Comparison of ENCODE assay signal across 1 cellular context in the genomic region with DNA sequence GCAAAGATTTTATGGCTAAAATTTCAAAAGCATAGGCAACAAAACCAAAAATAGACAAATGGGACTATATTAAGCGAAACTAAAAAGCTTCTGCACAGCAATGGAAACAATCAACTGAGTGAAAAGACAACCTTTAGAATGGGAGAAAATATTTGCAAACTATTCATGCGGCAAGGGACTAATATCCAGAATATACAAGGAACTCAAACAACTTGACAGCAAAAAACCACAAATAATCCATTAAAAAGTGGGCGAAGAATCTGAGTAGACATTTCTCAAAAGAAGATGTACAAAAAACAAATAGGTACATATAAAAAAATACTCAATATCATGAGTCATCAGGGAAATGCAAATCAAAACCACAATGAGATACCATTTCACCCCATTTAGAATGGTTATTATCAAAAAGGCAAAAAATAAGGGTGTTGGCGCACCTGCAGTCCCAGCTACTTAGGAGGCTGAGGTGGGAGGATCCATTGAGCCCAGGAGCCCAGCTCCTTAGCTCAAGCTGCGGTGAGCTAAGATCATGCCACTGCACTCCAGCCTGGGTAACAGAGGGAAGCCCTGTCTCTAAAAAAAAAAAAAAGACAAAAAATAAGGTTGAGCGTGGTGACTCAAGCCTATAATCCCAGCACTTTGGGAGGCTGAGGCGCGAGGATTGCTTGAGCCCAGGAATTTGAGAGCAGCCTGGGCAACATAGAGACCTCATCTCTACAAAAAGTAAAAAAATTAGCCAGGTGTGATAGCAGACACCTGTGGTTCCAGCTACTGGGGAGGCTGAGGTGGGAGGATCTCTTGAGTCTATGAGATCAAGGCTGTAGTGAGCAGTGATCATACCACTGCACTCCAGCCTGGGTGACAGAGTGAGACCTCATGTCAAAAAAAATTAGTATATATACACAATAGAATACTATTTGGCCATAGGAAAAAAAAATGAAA.
TF ChIP-seq lines count a peak whose summit lies in the region.

No MANE protein-coding gene starts in this region.

TF ChIP-seq in K562, 482 proteins besides CTCF, POLR2A, EP300 and RAD21 (continues in another document):
- TF ChIP-seq, protein P1, sequence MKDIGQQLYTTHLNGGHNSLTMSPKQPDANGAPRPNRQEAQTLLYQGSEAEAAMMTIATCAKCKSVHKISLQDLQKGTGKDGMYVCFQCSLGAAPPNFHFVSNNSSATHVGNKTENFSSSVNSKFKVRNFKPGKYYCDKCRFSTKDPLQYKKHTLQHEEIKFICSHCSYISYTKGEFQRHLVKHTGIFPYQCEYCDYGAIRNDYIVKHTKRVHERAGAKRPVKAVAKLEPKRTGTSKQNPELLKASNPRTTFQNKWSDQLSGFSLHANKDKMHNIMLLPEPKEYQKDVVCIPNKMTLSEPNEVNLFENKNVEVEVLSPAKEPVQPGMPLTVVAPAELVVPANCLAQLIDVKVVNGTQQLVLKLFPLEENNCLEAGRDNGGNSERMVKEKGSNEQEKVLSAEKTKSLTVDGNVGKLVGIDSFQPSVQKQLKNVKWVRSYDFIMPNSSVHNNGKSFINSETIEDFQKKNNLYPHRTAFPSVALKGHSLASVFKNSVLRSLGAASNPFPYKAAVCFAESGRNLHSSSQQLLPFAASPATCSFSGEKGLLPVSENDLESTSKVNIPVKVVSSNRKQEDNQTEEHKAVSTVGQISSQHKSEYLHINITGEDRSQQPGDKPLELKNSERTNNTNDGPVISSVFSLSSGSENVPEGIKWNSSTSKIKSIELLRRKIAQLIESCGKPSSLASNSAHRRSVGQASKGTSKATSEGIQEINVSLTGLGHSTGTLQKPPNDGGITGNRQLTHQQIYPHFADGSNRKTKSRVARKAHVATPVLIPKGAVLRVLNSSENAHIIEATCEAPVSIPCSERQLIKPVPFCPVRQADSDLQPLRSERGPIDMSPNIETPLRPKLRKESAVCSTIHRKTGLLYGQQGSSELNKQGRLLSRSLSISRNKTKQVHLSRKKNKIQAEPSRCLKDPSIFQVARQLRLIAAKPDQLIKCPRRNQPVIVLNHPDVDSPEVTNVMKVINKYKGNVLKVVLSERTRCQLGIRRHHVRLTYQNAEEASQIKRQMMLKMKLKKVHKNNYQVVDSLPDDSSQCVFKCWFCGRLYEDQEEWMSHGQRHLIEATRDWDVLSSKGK (CRISPR knock-in tag; IDR thresholded peaks at IDR 0.05), result no peak
- TF ChIP-seq LEF1 (IDR thresholded peaks at IDR 0.05), result peak; percentile 6; the same call in 1 of the 2 replicates
- TF ChIP-seq SIRT6 (IDR thresholded peaks at IDR 0.05; ENCODE audit: low read depth, low read length), result no peak
- TF ChIP-seq ATF1 (CRISPR knock-in tag; IDR thresholded peaks at IDR 0.05), result no peak
- TF ChIP-seq ATF1 (tag; IDR thresholded peaks at IDR 0.05), result 0 out of 2 replicates have a peak, but pooled peaks have one; percentile 28
- TF ChIP-seq GATAD2B (IDR thresholded peaks at IDR 0.05; ENCODE audit: borderline replicate concordance), result 0 out of 2 replicates have a peak, but pooled peaks have one; percentile 21
- TF ChIP-seq GABPA (tag; conservative IDR thresholded peaks at IDR 0.05; ENCODE audit: low read depth), result 0 out of 2 replicates have a peak, but pooled peaks have one; percentile 4
- TF ChIP-seq RFX1 (IDR thresholded peaks at IDR 0.05), result no peak
- TF ChIP-seq FOSL1 (tag; conservative IDR thresholded peaks at IDR 0.05), result 0 out of 2 replicates have a peak, but pooled peaks have one; percentile 46
- TF ChIP-seq TAF7 (tag; IDR thresholded peaks at IDR 0.05), result peak; percentile 25; the same call in 1 of the 2 replicates
- TF ChIP-seq, protein P2, sequence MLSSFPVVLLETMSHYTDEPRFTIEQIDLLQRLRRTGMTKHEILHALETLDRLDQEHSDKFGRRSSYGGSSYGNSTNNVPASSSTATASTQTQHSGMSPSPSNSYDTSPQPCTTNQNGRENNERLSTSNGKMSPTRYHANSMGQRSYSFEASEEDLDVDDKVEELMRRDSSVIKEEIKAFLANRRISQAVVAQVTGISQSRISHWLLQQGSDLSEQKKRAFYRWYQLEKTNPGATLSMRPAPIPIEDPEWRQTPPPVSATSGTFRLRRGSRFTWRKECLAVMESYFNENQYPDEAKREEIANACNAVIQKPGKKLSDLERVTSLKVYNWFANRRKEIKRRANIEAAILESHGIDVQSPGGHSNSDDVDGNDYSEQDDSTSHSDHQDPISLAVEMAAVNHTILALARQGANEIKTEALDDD (IDR thresholded peaks at IDR 0.05), result 0 out of 2 replicates have a peak, but pooled peaks have one; percentile 7
- no peak for TF ChIP-seq ARHGAP35 (IDR thresholded peaks at IDR 0.05; ENCODE audit: partially characterized antibody)
- TF ChIP-seq ARNT (IDR thresholded peaks at IDR 0.05), result peak in 1 of 2 experiments; percentile 11; a peak in 1 of 4 replicates
- TF ChIP-seq, protein P3, sequence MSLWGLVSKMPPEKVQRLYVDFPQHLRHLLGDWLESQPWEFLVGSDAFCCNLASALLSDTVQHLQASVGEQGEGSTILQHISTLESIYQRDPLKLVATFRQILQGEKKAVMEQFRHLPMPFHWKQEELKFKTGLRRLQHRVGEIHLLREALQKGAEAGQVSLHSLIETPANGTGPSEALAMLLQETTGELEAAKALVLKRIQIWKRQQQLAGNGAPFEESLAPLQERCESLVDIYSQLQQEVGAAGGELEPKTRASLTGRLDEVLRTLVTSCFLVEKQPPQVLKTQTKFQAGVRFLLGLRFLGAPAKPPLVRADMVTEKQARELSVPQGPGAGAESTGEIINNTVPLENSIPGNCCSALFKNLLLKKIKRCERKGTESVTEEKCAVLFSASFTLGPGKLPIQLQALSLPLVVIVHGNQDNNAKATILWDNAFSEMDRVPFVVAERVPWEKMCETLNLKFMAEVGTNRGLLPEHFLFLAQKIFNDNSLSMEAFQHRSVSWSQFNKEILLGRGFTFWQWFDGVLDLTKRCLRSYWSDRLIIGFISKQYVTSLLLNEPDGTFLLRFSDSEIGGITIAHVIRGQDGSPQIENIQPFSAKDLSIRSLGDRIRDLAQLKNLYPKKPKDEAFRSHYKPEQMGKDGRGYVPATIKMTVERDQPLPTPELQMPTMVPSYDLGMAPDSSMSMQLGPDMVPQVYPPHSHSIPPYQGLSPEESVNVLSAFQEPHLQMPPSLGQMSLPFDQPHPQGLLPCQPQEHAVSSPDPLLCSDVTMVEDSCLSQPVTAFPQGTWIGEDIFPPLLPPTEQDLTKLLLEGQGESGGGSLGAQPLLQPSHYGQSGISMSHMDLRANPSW (CRISPR knock-in tag; IDR thresholded peaks at IDR 0.05), result no peak
- no peak for TF ChIP-seq ZNF143 (CRISPR knock-in tag; IDR thresholded peaks at IDR 0.05)
- TF ChIP-seq, protein P4, sequence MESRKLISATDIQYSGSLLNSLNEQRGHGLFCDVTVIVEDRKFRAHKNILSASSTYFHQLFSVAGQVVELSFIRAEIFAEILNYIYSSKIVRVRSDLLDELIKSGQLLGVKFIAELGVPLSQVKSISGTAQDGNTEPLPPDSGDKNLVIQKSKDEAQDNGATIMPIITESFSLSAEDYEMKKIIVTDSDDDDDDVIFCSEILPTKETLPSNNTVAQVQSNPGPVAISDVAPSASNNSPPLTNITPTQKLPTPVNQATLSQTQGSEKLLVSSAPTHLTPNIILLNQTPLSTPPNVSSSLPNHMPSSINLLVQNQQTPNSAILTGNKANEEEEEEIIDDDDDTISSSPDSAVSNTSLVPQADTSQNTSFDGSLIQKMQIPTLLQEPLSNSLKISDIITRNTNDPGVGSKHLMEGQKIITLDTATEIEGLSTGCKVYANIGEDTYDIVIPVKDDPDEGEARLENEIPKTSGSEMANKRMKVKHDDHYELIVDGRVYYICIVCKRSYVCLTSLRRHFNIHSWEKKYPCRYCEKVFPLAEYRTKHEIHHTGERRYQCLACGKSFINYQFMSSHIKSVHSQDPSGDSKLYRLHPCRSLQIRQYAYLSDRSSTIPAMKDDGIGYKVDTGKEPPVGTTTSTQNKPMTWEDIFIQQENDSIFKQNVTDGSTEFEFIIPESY (CRISPR knock-in tag; IDR thresholded peaks at IDR 0.05), result peak; percentile 29; the same call in 1 of the 2 replicates
- peak; percentile 77; the same call in 1 of the 2 replicates for TF ChIP-seq DMBX1 (CRISPR knock-in tag; IDR thresholded peaks at IDR 0.05; ENCODE audit: borderline replicate concordance)
- TF ChIP-seq HDAC2 (IDR thresholded peaks at IDR 0.05), result no peak
- no peak for TF ChIP-seq CREB1 (IDR thresholded peaks at IDR 0.05)
- TF ChIP-seq CREB1 (CRISPR knock-in tag; IDR thresholded peaks at IDR 0.05), result 0 out of 2 replicates have a peak, but pooled peaks have one; percentile 23
- TF ChIP-seq NFRKB (IDR thresholded peaks at IDR 0.05; ENCODE audit: low read depth), result peak; percentile 34
- TF ChIP-seq MTF1 (CRISPR knock-in tag; IDR thresholded peaks at IDR 0.05; ENCODE audit: borderline replicate concordance), result no peak
- TF ChIP-seq ATF7 (IDR thresholded peaks at IDR 0.05), result 0 out of 2 replicates have a peak, but pooled peaks have one; percentile 2
- TF ChIP-seq, protein P5, sequence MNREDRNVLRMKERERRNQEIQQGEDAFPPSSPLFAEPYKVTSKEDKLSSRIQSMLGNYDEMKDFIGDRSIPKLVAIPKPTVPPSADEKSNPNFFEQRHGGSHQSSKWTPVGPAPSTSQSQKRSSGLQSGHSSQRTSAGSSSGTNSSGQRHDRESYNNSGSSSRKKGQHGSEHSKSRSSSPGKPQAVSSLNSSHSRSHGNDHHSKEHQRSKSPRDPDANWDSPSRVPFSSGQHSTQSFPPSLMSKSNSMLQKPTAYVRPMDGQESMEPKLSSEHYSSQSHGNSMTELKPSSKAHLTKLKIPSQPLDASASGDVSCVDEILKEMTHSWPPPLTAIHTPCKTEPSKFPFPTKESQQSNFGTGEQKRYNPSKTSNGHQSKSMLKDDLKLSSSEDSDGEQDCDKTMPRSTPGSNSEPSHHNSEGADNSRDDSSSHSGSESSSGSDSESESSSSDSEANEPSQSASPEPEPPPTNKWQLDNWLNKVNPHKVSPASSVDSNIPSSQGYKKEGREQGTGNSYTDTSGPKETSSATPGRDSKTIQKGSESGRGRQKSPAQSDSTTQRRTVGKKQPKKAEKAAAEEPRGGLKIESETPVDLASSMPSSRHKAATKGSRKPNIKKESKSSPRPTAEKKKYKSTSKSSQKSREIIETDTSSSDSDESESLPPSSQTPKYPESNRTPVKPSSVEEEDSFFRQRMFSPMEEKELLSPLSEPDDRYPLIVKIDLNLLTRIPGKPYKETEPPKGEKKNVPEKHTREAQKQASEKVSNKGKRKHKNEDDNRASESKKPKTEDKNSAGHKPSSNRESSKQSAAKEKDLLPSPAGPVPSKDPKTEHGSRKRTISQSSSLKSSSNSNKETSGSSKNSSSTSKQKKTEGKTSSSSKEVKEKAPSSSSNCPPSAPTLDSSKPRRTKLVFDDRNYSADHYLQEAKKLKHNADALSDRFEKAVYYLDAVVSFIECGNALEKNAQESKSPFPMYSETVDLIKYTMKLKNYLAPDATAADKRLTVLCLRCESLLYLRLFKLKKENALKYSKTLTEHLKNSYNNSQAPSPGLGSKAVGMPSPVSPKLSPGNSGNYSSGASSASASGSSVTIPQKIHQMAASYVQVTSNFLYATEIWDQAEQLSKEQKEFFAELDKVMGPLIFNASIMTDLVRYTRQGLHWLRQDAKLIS (CRISPR knock-in tag; IDR thresholded peaks at IDR 0.05), result 0 out of 2 replicates have a peak, but pooled peaks have one; percentile 43
- peak; percentile 12; the same call in 1 of the 2 replicates for TF ChIP-seq SMARCA4 (IDR thresholded peaks at IDR 0.05)
- TF ChIP-seq, protein P6, sequence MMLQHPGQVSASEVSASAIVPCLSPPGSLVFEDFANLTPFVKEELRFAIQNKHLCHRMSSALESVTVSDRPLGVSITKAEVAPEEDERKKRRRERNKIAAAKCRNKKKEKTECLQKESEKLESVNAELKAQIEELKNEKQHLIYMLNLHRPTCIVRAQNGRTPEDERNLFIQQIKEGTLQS (IDR thresholded peaks at IDR 0.05), result peak; percentile 43
- TF ChIP-seq, protein P6 (CRISPR knock-in tag; conservative IDR thresholded peaks at IDR 0.05), result no peak
- TF ChIP-seq ZNF316 (IDR thresholded peaks at IDR 0.05), result peak; percentile 65
- TF ChIP-seq, protein P7, sequence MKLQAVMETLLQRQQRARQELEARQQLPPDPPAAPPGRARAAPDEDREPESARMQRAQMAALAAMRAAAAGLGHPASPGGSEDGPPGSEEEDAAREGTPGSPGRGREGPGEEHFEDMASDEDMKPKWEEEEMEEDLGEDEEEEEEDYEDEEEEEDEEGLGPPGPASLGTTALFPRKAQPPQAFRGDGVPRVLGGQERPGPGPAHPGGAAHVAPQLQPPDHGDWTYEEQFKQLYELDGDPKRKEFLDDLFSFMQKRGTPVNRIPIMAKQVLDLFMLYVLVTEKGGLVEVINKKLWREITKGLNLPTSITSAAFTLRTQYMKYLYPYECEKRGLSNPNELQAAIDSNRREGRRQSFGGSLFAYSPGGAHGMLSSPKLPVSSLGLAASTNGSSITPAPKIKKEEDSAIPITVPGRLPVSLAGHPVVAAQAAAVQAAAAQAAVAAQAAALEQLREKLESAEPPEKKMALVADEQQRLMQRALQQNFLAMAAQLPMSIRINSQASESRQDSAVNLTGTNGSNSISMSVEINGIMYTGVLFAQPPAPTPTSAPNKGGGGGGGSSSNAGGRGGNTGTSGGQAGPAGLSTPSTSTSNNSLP (IDR thresholded peaks at IDR 0.05; ENCODE audit: borderline replicate concordance, low read depth, low read length), result 0 out of 2 replicates have a peak, but pooled peaks have one; percentile 8
- 0 out of 2 replicates have a peak, but pooled peaks have one; percentile 15 for TF ChIP-seq JUNB (CRISPR knock-in tag; conservative IDR thresholded peaks at IDR 0.05)
- TF ChIP-seq LCOR (CRISPR knock-in tag; IDR thresholded peaks at IDR 0.05), result peak; percentile 71; the same call in 1 of the 2 replicates
- peak; percentile 26 for TF ChIP-seq TAF9B (IDR thresholded peaks at IDR 0.05; ENCODE audit: partially characterized antibody)
- TF ChIP-seq, protein P8, sequence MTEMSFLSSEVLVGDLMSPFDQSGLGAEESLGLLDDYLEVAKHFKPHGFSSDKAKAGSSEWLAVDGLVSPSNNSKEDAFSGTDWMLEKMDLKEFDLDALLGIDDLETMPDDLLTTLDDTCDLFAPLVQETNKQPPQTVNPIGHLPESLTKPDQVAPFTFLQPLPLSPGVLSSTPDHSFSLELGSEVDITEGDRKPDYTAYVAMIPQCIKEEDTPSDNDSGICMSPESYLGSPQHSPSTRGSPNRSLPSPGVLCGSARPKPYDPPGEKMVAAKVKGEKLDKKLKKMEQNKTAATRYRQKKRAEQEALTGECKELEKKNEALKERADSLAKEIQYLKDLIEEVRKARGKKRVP (CRISPR knock-in tag; IDR thresholded peaks at IDR 0.05), result no peak
- no peak for TF ChIP-seq RBFOX2 (IDR thresholded peaks at IDR 0.05; ENCODE audit: low read depth, low read length)
- peak; percentile 92; the same call in 1 of the 2 replicates for TF ChIP-seq DPF2 (IDR thresholded peaks at IDR 0.05)
- TF ChIP-seq THRAP3 (IDR thresholded peaks at IDR 0.05; ENCODE audit: borderline replicate concordance), result peak; percentile 83; the same call in 1 of the 2 replicates
- no peak for TF ChIP-seq JUND (IDR thresholded peaks at IDR 0.05; ENCODE audit: borderline replicate concordance, low read depth, low read length)
- 0 out of 3 replicates have a peak, but pooled peaks have one; percentile 9 for TF ChIP-seq JUND (tag; IDR thresholded peaks at IDR 0.05; ENCODE audit: borderline replicate concordance, low read depth, low read length)
- TF ChIP-seq ZNF174 (CRISPR knock-in tag; IDR thresholded peaks at IDR 0.05), result no peak
- peak; percentile 43 for TF ChIP-seq C11orf30 (IDR thresholded peaks at IDR 0.05; ENCODE audit: low read depth)
- 0 out of 2 replicates have a peak, but pooled peaks have one; percentile 18 for TF ChIP-seq ZEB2 (IDR thresholded peaks at IDR 0.05)
- TF ChIP-seq RBM15 (IDR thresholded peaks at IDR 0.05; ENCODE audit: insufficient read depth, low read length), result no peak
- TF ChIP-seq HMGN3 (IDR thresholded peaks at IDR 0.05; ENCODE audit: borderline replicate concordance, extremely low read depth, insufficient read length, low read depth, low read length), result peak; percentile 0
- TF ChIP-seq CCAR2 (IDR thresholded peaks at IDR 0.05; ENCODE audit: low read depth, low read length), result no peak
